8 cellular contexts compared by ENCODE assay signal in the genomic region with DNA sequence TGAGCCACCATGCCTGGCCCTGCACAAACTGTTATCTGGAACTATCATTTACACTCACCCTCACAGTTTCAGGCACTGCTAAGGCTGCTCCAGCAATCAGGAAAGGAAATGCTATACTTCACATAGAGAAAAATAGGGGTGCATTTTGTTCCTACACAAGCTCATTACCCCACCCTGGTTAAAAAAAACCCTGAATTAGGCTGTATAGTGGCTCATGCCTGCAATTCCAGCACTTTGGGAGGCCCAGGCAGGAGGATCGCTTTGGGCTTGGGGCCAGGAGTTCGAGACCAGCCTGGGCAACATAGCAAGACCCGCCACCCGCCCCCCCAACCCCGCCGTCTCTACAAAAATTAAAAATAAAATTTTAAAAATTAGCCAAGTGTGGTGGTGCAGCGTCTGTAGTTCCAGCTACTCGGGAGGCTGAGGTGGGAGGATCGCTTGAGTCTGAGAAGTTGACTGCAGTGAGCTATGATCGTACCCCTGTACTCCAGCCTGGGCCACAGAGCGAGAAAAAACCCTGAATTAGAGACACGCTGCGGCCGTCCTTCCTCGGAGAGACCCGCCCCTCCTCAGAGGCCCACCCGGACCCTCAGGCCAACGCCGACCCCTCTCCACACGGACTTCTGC. TPM values are rescaled to one million over a fixed set of nuclear protein-coding genes. Genes with fewer than 3 reads are reported as not detected.
DNase-seq lines count a peak whose midpoint lies in the region; ATAC-seq and TF ChIP-seq lines count a peak whose summit lies in the region.

No MANE protein-coding gene starts in this region.

- no peak for TF ChIP-seq POLR2A in adrenal gland (IDR thresholded peaks at IDR 0.05)

- peaks cover 20 to 40% of the 10 kb centered on the region in 2 donors for H3K36me3 Mint-ChIP-seq in CD14-positive monocyte

- 17 to 22% (median 19%) methylated on average over 16 to 20 of the region's 20 CpGs for WGBS in adrenal gland, 4 donors

- no peaks in the 10 kb centered on the region for H3K9me3 Mint-ChIP-seq in CD14-positive monocyte

- H3K4me1 Mint-ChIP-seq in CD14-positive monocyte: peaks cover 26% of the 10 kb centered on the region

- no peak for DNase-seq in CD14-positive monocyte (ENCODE audit: low spot score)
- DNase-seq in adrenal gland: no peak
- no peak for DNase-seq in kidney epithelial cell (ENCODE audit: low read depth)
- DNase-seq in thoracic aorta (ENCODE audit: low spot score): no peak
- no peak for DNase-seq in midbrain (lab: John Stamatoyannopoulos, UW)
- DNase-seq in stimulated activated CD4-positive, alpha-beta T cell treated with anti-CD3 and anti-CD28 coated beads, Interleukin-2, amount 100 ng/mL, for 24 hours: no peak
- DNase-seq in amygdala (lab: John Stamatoyannopoulos, UW): no peak

- no peaks in the 10 kb centered on the region for H3K9me3 ChIP-seq in adrenal gland (replicated peaks in 1 of 3)
- no peaks in the 10 kb centered on the region for H3K9me3 ChIP-seq in thoracic aorta

- H3K4me3 ChIP-seq in adrenal gland: peak overlapping the region in 3 of 4 donors; percentile 37 to 84 (median 47)
- H3K4me3 ChIP-seq in kidney epithelial cell (ENCODE audit: low read depth, low read length): peak overlapping the region; percentile 99
- peak overlapping the region; percentile 98 for H3K4me3 ChIP-seq in thoracic aorta

- H3K27ac ChIP-seq in adrenal gland: peak overlapping the region in 4 of 5 donors; percentile 54 to 86 (median 72)
- H3K27ac ChIP-seq in thoracic aorta: peak overlapping the region; percentile 68 to 69

- H3K4me1 ChIP-seq in adrenal gland (replicated peaks in 1 of 2): peaks cover 15% of the 10 kb centered on the region in 2 donors
- peaks cover 14 to 45% of the 10 kb centered on the region in 2 donors for H3K4me1 ChIP-seq in thoracic aorta (ENCODE audit: control insufficient read depth in 1 of 2, low read depth in 2 of 2)

- H3K4me3 Mint-ChIP-seq in CD14-positive monocyte: peak overlapping the region; percentile 96 to 98

- intact Hi-C loops in CD14-positive monocyte (cut with micrococcal nuclease) (no loop called here), adrenal gland (cut with DNase I) (no loop called here)

- no peaks in the 10 kb centered on the region for H3K27me3 ChIP-seq in adrenal gland
- H3K27me3 ChIP-seq in kidney epithelial cell (ENCODE audit: control insufficient read depth, insufficient read depth, low read length): no peaks in the 10 kb centered on the region
- H3K27me3 ChIP-seq in thoracic aorta (replicated peaks; ENCODE audit: insufficient read depth): no peaks in the 10 kb centered on the region

- peak; percentile 3 for ATAC-seq in HG03135 (IDR thresholded peaks at IDR 0.05; ENCODE audit: unreplicated experiment)
- ATAC-seq in thoracic aorta (ENCODE audit: insufficient number of reproducible peaks, low FRiP score, low read depth): no peak

- TF ChIP-seq CTCF in CD14-positive monocyte (IDR thresholded peaks at IDR 0.05) (no peak), adrenal gland (IDR thresholded peaks at IDR 0.05) (no peak), kidney epithelial cell (IDR thresholded peaks at IDR 0.05; ENCODE audit: insufficient read depth, low read length, poor library complexity, severe bottlenecking) (no peak), thoracic aorta (IDR thresholded peaks at IDR 0.05) (no peak)

- no peaks in the 10 kb centered on the region for H3K27me3 Mint-ChIP-seq in CD14-positive monocyte (ENCODE audit: low read depth in 3 of 3)

- H3K27ac Mint-ChIP-seq in CD14-positive monocyte: peak overlapping the region; percentile 88 to 96 (median 95)

- H3K36me3 ChIP-seq in adrenal gland (replicated peaks in 1 of 2) (peaks cover 0 to 19% of the 10 kb centered on the region in 2 donors), kidney epithelial cell (ENCODE audit: control insufficient read depth, insufficient read depth, low read length) (peaks cover 1% of the 10 kb centered on the region), thoracic aorta (peaks cover 8% of the 10 kb centered on the region)

RNA-seq across cellular contexts. Expression of gene PTCD1, which starts 0.5 kb away (rescaled TPM):
- 1 to 10 TPM in 1 of 2 donors, under 1 TPM in 1; 0.74 to 1.6 TPM for polyA plus RNA-seq in CD14-positive monocyte
- total RNA-seq in adrenal gland: 1 to 10 TPM; 4.5 to 9.2 (median 6.4) TPM
- polyA plus RNA-seq in adrenal gland: 1 to 10 TPM; 2.5 to 6.5 (median 3.6) TPM
- total RNA-seq in kidney epithelial cell: 5.6 and 13.2 TPM in 2 replicates
- total RNA-seq in thoracic aorta: 10 to 100 TPM in 1 of 2 donors, 1 to 10 TPM in 1; 5.1 to 23.7 TPM

RNA-seq across cellular contexts. Expression of gene CPSF4, which starts 0.7 kb away (rescaled TPM):
- 10 to 100 TPM; 11.6 to 12.3 TPM for polyA plus RNA-seq in CD14-positive monocyte
- 10 to 100 TPM; 21.8 to 40.5 (median 27.6) TPM for total RNA-seq in adrenal gland
- 10 to 100 TPM; 16.0 to 40.1 (median 38.0) TPM for polyA plus RNA-seq in adrenal gland
- total RNA-seq in kidney epithelial cell: 31.7 and 38.4 TPM in 2 replicates
- total RNA-seq in thoracic aorta: 10 to 100 TPM; 42.3 to 48.2 TPM

RNA-seq across cellular contexts. Expression of gene ATP5MF, which starts 27.9 kb away (rescaled TPM):
- 100 to 1,000 TPM; 568 to 699 TPM for polyA plus RNA-seq in CD14-positive monocyte
- 1,000 to 10,000 TPM in 2 of 8 donors, 100 to 1,000 TPM in 6; 281 to 1,322 (median 343) TPM for total RNA-seq in adrenal gland
- 1,000 to 10,000 TPM in 1 of 3 donors, 100 to 1,000 TPM in 2; 816 to 1,527 (median 908) TPM for polyA plus RNA-seq in adrenal gland
- total RNA-seq in kidney epithelial cell: 1,123 and 1,863 TPM in 2 replicates
- total RNA-seq in thoracic aorta: 100 to 1,000 TPM; 137 to 776 TPM

RNA-seq across cellular contexts. Expression of gene BUD31, which starts 29.3 kb away (rescaled TPM):
- polyA plus RNA-seq in CD14-positive monocyte (100 to 1,000 TPM; 241 to 256 TPM), adrenal gland (100 to 1,000 TPM; 141 to 287 (median 208) TPM)
- total RNA-seq in adrenal gland (100 to 1,000 TPM in 1 of 8 donors, 10 to 100 TPM in 7; 59.0 to 101 (median 76.7) TPM), kidney epithelial cell (146 and 153 TPM in 2 replicates), thoracic aorta (10 to 100 TPM; 52.3 to 78.1 TPM)

RNA-seq across cellular contexts. Expression of gene PDAP1, which starts 29.7 kb away (rescaled TPM):
- polyA plus RNA-seq in CD14-positive monocyte (10 to 100 TPM in 1 of 2 donors, 1 to 10 TPM in 1; 9.8 to 16.2 TPM), adrenal gland (100 to 1,000 TPM in 1 of 3 donors, 10 to 100 TPM in 2; 87.8 to 187 (median 95.8) TPM)
- total RNA-seq in adrenal gland (100 to 1,000 TPM in 1 of 8 donors, 10 to 100 TPM in 7; 43.6 to 126 (median 87.2) TPM), kidney epithelial cell (123 and 133 TPM in 2 replicates), thoracic aorta (10 to 100 TPM; 65.0 to 87.5 TPM)

Comparison
In these comparisons a context has a peak if more than half of its experiments do, and no peak if none do; other contexts are left out.
1. H3K4me3 ChIP-seq: peak in every context shown above with its lines; median percentile 99 in kidney epithelial cell; 98 in thoracic aorta; 47 in adrenal gland.